In the genomic region with DNA sequence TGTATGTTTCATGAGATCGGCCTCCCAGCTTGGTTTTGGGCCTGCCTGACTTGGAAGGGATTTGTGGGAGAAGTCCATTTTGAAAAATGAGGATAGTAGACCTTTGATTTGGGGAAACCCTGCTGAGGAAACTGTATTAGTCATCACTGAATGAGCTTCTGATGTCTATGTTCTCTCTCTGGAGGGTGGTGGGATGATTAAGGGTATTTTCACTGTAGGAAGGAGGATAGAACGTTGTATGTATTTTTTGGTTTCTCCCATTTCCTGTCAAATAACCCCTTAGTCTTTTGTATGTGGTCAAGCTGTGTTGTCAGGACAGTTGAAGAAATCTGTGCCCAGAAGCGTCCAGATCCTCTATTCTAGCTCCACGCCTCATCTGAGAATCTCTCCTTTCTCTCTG, we compare ENCODE assay signal across 16 cellular contexts.
DNase-seq lines count a peak whose midpoint lies in the region; ATAC-seq and TF ChIP-seq lines count a peak whose summit lies in the region.
"Had no signal": no experiment of that assay in that cellular context is flagged by ENCODE, and none has a peak within 500 bp of the region (broad histone marks: within the 10 kb centered on the region; RNA-seq: fewer than 3 reads in every experiment).

No MANE protein-coding gene starts in this region.

- H3K9ac ChIP-seq in SK-N-SH = no peak overlapping the region

- POLR2A ChIA-PET in SK-N-SH (lab: Yijun Ruan, JAX) = no interaction called here

- CTCF ChIA-PET in activated naive CD4-positive, alpha-beta T cell treated with anti-CD3 and anti-CD28 coated beads for 36 hours (lab: Charles Lee) = no interaction called here
- CTCF ChIA-PET in SK-N-SH (lab: Yijun Ruan, JAX) = interaction anchor here (1.3 to 1.7 kb wide), 2 partner anchors 9 to 152 kb away, joined by 3 to 7 read pairs; a partner anchor contains a TSS

- H3K27me3 Mint-ChIP-seq in activated naive CD4-positive, alpha-beta T cell treated with anti-CD3 and anti-CD28 coated beads for 36 hours (ENCODE audit: low read depth) = no peaks in the 10 kb centered on the region
- no peaks in the 10 kb centered on the region for H3K27me3 Mint-ChIP-seq in activated T-helper 1 cell treated with anti-CD3 and anti-CD28 coated beads, Interleukin-12 subunit alpha, Interleukin-12 subunit beta, Interleukin-2, Interleukin-4 antibody, amounts not matched to agents 30 ng/mL and 10 ng/mL and 1 ng/mL, durations not matched to agents 14 hours and 24 hours and 36 hours (ENCODE audit: insufficient read depth)

- no peaks in the 10 kb centered on the region for H4K20me1 ChIP-seq in SK-N-SH (ENCODE audit: insufficient read depth)

- H2AFZ ChIP-seq in SK-N-SH (ENCODE audit: low read depth) = no peak overlapping the region

- peaks cover 21% of the 10 kb centered on the region for H3K4me1 Mint-ChIP-seq in activated naive CD4-positive, alpha-beta T cell treated with anti-CD3 and anti-CD28 coated beads for 36 hours (ENCODE audit: low read depth)
- peaks cover 51% of the 10 kb centered on the region for H3K4me1 Mint-ChIP-seq in activated T-helper 1 cell treated with anti-CD3 and anti-CD28 coated beads, Interleukin-12 subunit alpha, Interleukin-12 subunit beta, Interleukin-2, Interleukin-4 antibody, amounts not matched to agents 30 ng/mL and 10 ng/mL and 1 ng/mL, durations not matched to agents 14 hours and 24 hours and 36 hours (ENCODE audit: low read depth)

- no peaks in the 10 kb centered on the region for H3K4me1 ChIP-seq in SK-N-SH (ENCODE audit: control insufficient read depth in 1 of 2, insufficient read depth in 2 of 2, low read depth in 1 of 2, low read length in 1 of 2)
- H3K4me1 ChIP-seq: Caco-2, gastroesophageal sphincter, sigmoid colon had no signal

- no peaks in the 10 kb centered on the region for H3F3A ChIP-seq in SK-N-SH (replicated peaks; ENCODE audit: insufficient read depth)

- H3K27ac Mint-ChIP-seq in activated naive CD4-positive, alpha-beta T cell treated with anti-CD3 and anti-CD28 coated beads, Interleukin-2, amount 50 U/mL, for 72 hours = peak overlapping the region in 1 of 2 donors; percentile 9
- H3K27ac Mint-ChIP-seq in activated naive CD4-positive, alpha-beta T cell treated with anti-CD3 and anti-CD28 coated beads for 36 hours = no peak overlapping the region
- H3K27ac Mint-ChIP-seq in activated T-helper 1 cell treated with anti-CD3 and anti-CD28 coated beads, Interleukin-12 subunit alpha, Interleukin-12 subunit beta, Interleukin-2, Interleukin-4 antibody, amounts not matched to agents 30 ng/mL and 10 ng/mL and 1 ng/mL, durations not matched to agents 14 hours and 24 hours and 36 hours = peak overlapping the region; percentile 27

- H3K27me3 ChIP-seq in SK-N-SH (ENCODE audit: insufficient read depth) = no peaks in the 10 kb centered on the region
- H3K27me3 ChIP-seq: gastroesophageal sphincter, sigmoid colon had no signal

- H3K9me2 ChIP-seq in SK-N-SH = no peaks in the 10 kb centered on the region

- peak; percentile 79 to 86 for ATAC-seq in activated naive CD4-positive, alpha-beta T cell treated with anti-CD3 and anti-CD28 coated beads, Interleukin-2, amount 50 U/mL, for 72 hours
- peak; percentile 48 for ATAC-seq in HG02870 (IDR thresholded peaks at IDR 0.05; ENCODE audit: unreplicated experiment)
- ATAC-seq: gastroesophageal sphincter had no signal

- no peak overlapping the region for H3K4me3 ChIP-seq in SK-N-SH (ENCODE audit: low read depth in 2 of 2, low read length in 1 of 2)
- H3K4me3 ChIP-seq: gastroesophageal sphincter, sigmoid colon had no signal

- no peak overlapping the region for H3K27ac ChIP-seq in SK-N-SH (ENCODE audit: low read depth in 2 of 2, low read length in 1 of 2)
- H3K27ac ChIP-seq: gastroesophageal sphincter, sigmoid colon had no signal

- no peaks in the 10 kb centered on the region for H3K9me3 Mint-ChIP-seq in activated naive CD4-positive, alpha-beta T cell treated with anti-CD3 and anti-CD28 coated beads, Interleukin-2, amount 50 U/mL, for 72 hours
- no peaks in the 10 kb centered on the region for H3K9me3 Mint-ChIP-seq in activated naive CD4-positive, alpha-beta T cell treated with anti-CD3 and anti-CD28 coated beads for 36 hours
- no peaks in the 10 kb centered on the region for H3K9me3 Mint-ChIP-seq in activated T-helper 1 cell treated with anti-CD3 and anti-CD28 coated beads, Interleukin-12 subunit alpha, Interleukin-12 subunit beta, Interleukin-2, Interleukin-4 antibody, amounts not matched to agents 30 ng/mL and 10 ng/mL and 1 ng/mL, durations not matched to agents 14 hours and 24 hours and 36 hours

- H3K4me2 ChIP-seq in SK-N-SH = no peak overlapping the region

- intact Hi-C loops in activated naive CD4-positive, alpha-beta T cell treated with anti-CD3 and anti-CD28 coated beads for 36 hours (cut with micrococcal nuclease) = no loop called here
- intact Hi-C loops in activated T-helper 1 cell treated with anti-CD3 and anti-CD28 coated beads, Interleukin-12 subunit alpha, Interleukin-12 subunit beta, Interleukin-2, Interleukin-4 antibody, amounts not matched to agents 30 ng/mL and 10 ng/mL and 1 ng/mL, durations not matched to agents 14 hours and 24 hours and 36 hours (cut with micrococcal nuclease) = loop anchor here (2.0 kb wide), 1 partner anchor 24 kb away; no protein-coding TSS in a partner anchor

- TF ChIP-seq CTCF in SK-N-SH (IDR thresholded peaks at IDR 0.05) = no peak

- no peak for TF ChIP-seq RAD21 in SK-N-SH (IDR thresholded peaks at IDR 0.05; ENCODE audit: low read length)

- no peak for TF ChIP-seq EP300 in SK-N-SH (IDR thresholded peaks at IDR 0.05; ENCODE audit: borderline replicate concordance in 1 of 2, low read depth in 1 of 2, low read length in 1 of 2)

- no peak for DNase-seq in activated naive CD4-positive, alpha-beta T cell treated with anti-CD3 and anti-CD28 coated beads, Interleukin-2, amount 50 U/mL, for 72 hours (ENCODE audit: low spot score in 2 of 2)
- DNase-seq in activated naive CD4-positive, alpha-beta T cell treated with anti-CD3 and anti-CD28 coated beads for 36 hours = no peak
- DNase-seq in activated T-helper 1 cell treated with anti-CD3 and anti-CD28 coated beads, Interleukin-12 subunit alpha, Interleukin-12 subunit beta, Interleukin-2, Interleukin-4 antibody, amounts not matched to agents 30 ng/mL and 10 ng/mL and 1 ng/mL, durations not matched to agents 14 hours and 24 hours and 36 hours (ENCODE audit: low spot score) = no peak
- DNase-seq in A172 (ENCODE audit: low spot score) (no peak), NCI-H2029 (lab: John Stamatoyannopoulos, UW) (no peak), SK-N-SH (no peak)
- DNase-seq in effector CD8-positive, alpha-beta T cell (lab: John Stamatoyannopoulos, UW) = no peak
- DNase-seq: Caco-2; cerebellar nuclear complex; GF-D8; Karpas-422; NCI-H1436; sigmoid colon; stimulated activated CD4-positive, alpha-beta T cell treated with anti-CD3 and anti-CD28 coated beads, Interleukin-4, amount 100 ng/mL, for 1 hour had no signal

- H3K36me3 Mint-ChIP-seq in activated naive CD4-positive, alpha-beta T cell treated with anti-CD3 and anti-CD28 coated beads, Interleukin-2, amount 50 U/mL, for 72 hours = peaks cover 0 to 2% of the 10 kb centered on the region in 2 donors
- peaks cover 15% of the 10 kb centered on the region for H3K36me3 Mint-ChIP-seq in activated naive CD4-positive, alpha-beta T cell treated with anti-CD3 and anti-CD28 coated beads for 36 hours (ENCODE audit: low read depth)
- H3K36me3 Mint-ChIP-seq in activated T-helper 1 cell treated with anti-CD3 and anti-CD28 coated beads, Interleukin-12 subunit alpha, Interleukin-12 subunit beta, Interleukin-2, Interleukin-4 antibody, amounts not matched to agents 30 ng/mL and 10 ng/mL and 1 ng/mL, durations not matched to agents 14 hours and 24 hours and 36 hours (ENCODE audit: low read depth) = peaks cover 30% of the 10 kb centered on the region

- no peaks in the 10 kb centered on the region for H3K9me3 ChIP-seq in SK-N-SH
- H3K9me3 ChIP-seq: Caco-2, gastroesophageal sphincter, sigmoid colon had no signal

- no peaks in the 10 kb centered on the region for H3K36me3 ChIP-seq in SK-N-SH (replicated peaks in 1 of 2; ENCODE audit: control insufficient read depth in 1 of 2, insufficient read depth in 2 of 2, low read length in 1 of 2)
- H3K36me3 ChIP-seq: gastroesophageal sphincter, sigmoid colon had no signal

- no peaks in the 10 kb centered on the region for H3K79me2 ChIP-seq in SK-N-SH (ENCODE audit: insufficient read depth)

- WGBS in SK-N-SH (ENCODE audit: low lambda C conversion rate) = 82% methylated on average over 4 of the region's 4 CpGs

- H3K4me3 Mint-ChIP-seq in activated naive CD4-positive, alpha-beta T cell treated with anti-CD3 and anti-CD28 coated beads for 36 hours = no peak overlapping the region
- no peak overlapping the region for H3K4me3 Mint-ChIP-seq in activated T-helper 1 cell treated with anti-CD3 and anti-CD28 coated beads, Interleukin-12 subunit alpha, Interleukin-12 subunit beta, Interleukin-2, Interleukin-4 antibody, amounts not matched to agents 30 ng/mL and 10 ng/mL and 1 ng/mL, durations not matched to agents 14 hours and 24 hours and 36 hours

TF ChIP-seq in SK-N-SH, 30 proteins besides CTCF, POLR2A, EP300 and RAD21 (continues in another document):
- TF ChIP-seq SMC3 (IDR thresholded peaks at IDR 0.05; ENCODE audit: low read depth, low read length) = no peak
- no peak for TF ChIP-seq TAF1 (IDR thresholded peaks at IDR 0.05; ENCODE audit: borderline replicate concordance, low read depth, low read length)
- no peak for TF ChIP-seq FOXJ3 (CRISPR knock-in tag; IDR thresholded peaks at IDR 0.05)
- no peak for TF ChIP-seq FOSL2 (IDR thresholded peaks at IDR 0.05; ENCODE audit: borderline replicate concordance, low read depth)
- TF ChIP-seq, protein P1, sequence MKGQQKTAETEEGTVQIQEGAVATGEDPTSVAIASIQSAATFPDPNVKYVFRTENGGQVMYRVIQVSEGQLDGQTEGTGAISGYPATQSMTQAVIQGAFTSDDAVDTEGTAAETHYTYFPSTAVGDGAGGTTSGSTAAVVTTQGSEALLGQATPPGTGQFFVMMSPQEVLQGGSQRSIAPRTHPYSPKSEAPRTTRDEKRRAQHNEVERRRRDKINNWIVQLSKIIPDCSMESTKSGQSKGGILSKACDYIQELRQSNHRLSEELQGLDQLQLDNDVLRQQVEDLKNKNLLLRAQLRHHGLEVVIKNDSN (IDR thresholded peaks at IDR 0.05; ENCODE audit: borderline replicate concordance, low read depth) = no peak
- TF ChIP-seq RCOR1 (IDR thresholded peaks at IDR 0.05; ENCODE audit: low read length) = no peak
- no peak for TF ChIP-seq CHD2 (IDR thresholded peaks at IDR 0.05; ENCODE audit: low read length, partially characterized antibody)
- TF ChIP-seq NRF1 (IDR thresholded peaks at IDR 0.05; ENCODE audit: low read depth, low read length) = no peak
